ENCODE assay signal across 23 cellular contexts in genomic region chr6:155263373-155264063, GRCh38. TPM values are rescaled to one million over a fixed set of nuclear protein-coding genes. Genes with fewer than 3 reads are reported as not detected.
A peak's percentile ranks its signal among the peaks of the same experiment; 100 is the strongest.
DNase-seq lines count a peak whose midpoint lies in the region; ATAC-seq and TF ChIP-seq lines count a peak whose summit lies in the region.
"Had no signal": no experiment of that assay in that cellular context is flagged by ENCODE, and none has a peak within 500 bp of the region (broad histone marks: within the 10 kb centered on the region; RNA-seq: fewer than 3 reads in every experiment).

CLDN20 (plus strand) TSS chr6:155264013; CDS start chr6:155275720, 11,707 bp downstream.

- H3K27me3 Mint-ChIP-seq in brain, result no peaks in the 10 kb centered on the region
- no peaks in the 10 kb centered on the region for H3K27me3 Mint-ChIP-seq in endodermal cell (ENCODE audit: insufficient read depth)
- H3K27me3 Mint-ChIP-seq: activated CD4-positive, alpha-beta memory T cell treated with anti-CD3 and anti-CD28 coated beads for 36 hours; activated naive CD8-positive, alpha-beta T cell treated with anti-CD3 and anti-CD28 coated beads, Interleukin-2, amount 10 ng/mL, durations not matched to agents 7 days and 5 days; T-cell had no signal

- in situ Hi-C loops in transverse colon (cut with MboI; ENCODE audit: low pct_ligation_motif_present in 1 of 4, low pct_unique_long_range_greater_than_20kb in 1 of 4, low sequenced_read_pairs in 3 of 4), result loop anchor here in 1 of 4 donors (25.0 kb wide), 1 partner anchor 326 kb away; no protein-coding TSS in a partner anchor

- WGBS in transverse colon (ENCODE audit: low coverage in 1 of 2), 2 donors, result 90 to 91% methylated on average over 10 of the region's 10 CpGs
- 94 to 98% methylated on average over 8 to 10 of the region's 10 CpGs for WGBS in endodermal cell (ENCODE audit: insufficient coverage in 1 of 2, insufficient read length in 1 of 2), 2 experiments

- H3K4me3 Mint-ChIP-seq in brain (no peak within 1 kb of the TSS), endodermal cell (no peak within 1 kb of the TSS)
- H3K4me3 Mint-ChIP-seq: activated CD4-positive, alpha-beta memory T cell treated with anti-CD3 and anti-CD28 coated beads for 36 hours; activated naive CD8-positive, alpha-beta T cell treated with anti-CD3 and anti-CD28 coated beads, Interleukin-2, amount 10 ng/mL, durations not matched to agents 7 days and 5 days; activated T-cell treated with anti-CD3 and anti-CD28 coated beads, Interleukin-2, amount 50 U/mL, for 4 hours; T-cell had no signal

- DNase-seq in Right ventricle myocardium superior, result no peak
- no peak for DNase-seq in right atrium auricular region (ENCODE audit: low spot score)
- DNase-seq in left ventricle myocardium inferior, result no peak
- DNase-seq in transverse colon, result no peak
- no peak for DNase-seq in NCI-H774 (lab: John Stamatoyannopoulos, UW)
- no peak for DNase-seq in NCI-H128 (lab: John Stamatoyannopoulos, UW; ENCODE audit: unreplicated experiment)
- no peak for DNase-seq in endodermal cell
- DNase-seq: activated CD4-positive, alpha-beta memory T cell treated with anti-CD3 and anti-CD28 coated beads for 36 hours; activated naive CD8-positive, alpha-beta T cell treated with anti-CD3 and anti-CD28 coated beads, Interleukin-2, amount 10 ng/mL, durations not matched to agents 7 days and 5 days; activated T-cell treated with anti-CD3 and anti-CD28 coated beads, Interleukin-2, amount 50 U/mL, for 4 hours; DMS153; esophagus squamous epithelium; midbrain; NCI-H2029 treated with DMSO at 0.1 percent for 48 hours; NCI-H510A treated with DMSO at 0.1 percent for 48 hours; stimulated activated naive CD4-positive, alpha-beta T cell; T-cell; upper lobe of left lung had no signal

- H3K4me1 ChIP-seq in right atrium auricular region (no peaks in the 10 kb centered on the region), left ventricle myocardium inferior (peaks cover 36% of the 10 kb centered on the region), transverse colon (peaks cover 0 to 3% (median 0%) of the 10 kb centered on the region in 4 donors), endodermal cell (ENCODE audit: control insufficient read depth, insufficient read depth, low read length) (peaks cover 4% of the 10 kb centered on the region)

- intact Hi-C loops in Right ventricle myocardium superior (cut with DNase I), result no loop called here
- intact Hi-C loops in left ventricle myocardium inferior (cut with micrococcal nuclease), result no loop called here
- intact Hi-C loops in transverse colon (cut with DNase I; ENCODE audit: low total_unique reads), result no loop called here

- H3K9ac ChIP-seq in endodermal cell (ENCODE audit: extremely low read depth, low read length, poor library complexity, severe bottlenecking), result no peak within 1 kb of the TSS

- TF ChIP-seq EP300 in transverse colon (IDR thresholded peaks at IDR 0.05; ENCODE audit: low read depth), result no peak

- H3K27ac ChIP-seq in right atrium auricular region (no peak within 1 kb of the TSS), left ventricle myocardium inferior (replicated peaks) (peak within 1 kb of the TSS; percentile 25), transverse colon (peak within 1 kb of the TSS in 3 of 4 donors; percentile 9 to 45 (median 42)), endodermal cell (ENCODE audit: low read depth, low read length) (no peak within 1 kb of the TSS)
- H3K27ac ChIP-seq: upper lobe of left lung, VCaP had no signal

- H3K4me3 ChIP-seq in right atrium auricular region, result no peak within 1 kb of the TSS
- no peak within 1 kb of the TSS for H3K4me3 ChIP-seq in left ventricle myocardium inferior
- H3K4me3 ChIP-seq in transverse colon, result no peak within 1 kb of the TSS
- H3K4me3 ChIP-seq in endodermal cell (ENCODE audit: low read length), result no peak within 1 kb of the TSS
- H3K4me3 ChIP-seq: esophagus squamous epithelium, upper lobe of left lung had no signal

- no peaks in the 10 kb centered on the region for H3K9me3 Mint-ChIP-seq in brain
- peaks cover 14% of the 10 kb centered on the region for H3K9me3 Mint-ChIP-seq in endodermal cell
- H3K9me3 Mint-ChIP-seq: activated CD4-positive, alpha-beta memory T cell treated with anti-CD3 and anti-CD28 coated beads for 36 hours; activated naive CD8-positive, alpha-beta T cell treated with anti-CD3 and anti-CD28 coated beads, Interleukin-2, amount 10 ng/mL, durations not matched to agents 7 days and 5 days; activated T-cell treated with anti-CD3 and anti-CD28 coated beads, Interleukin-2, amount 50 U/mL, for 4 hours; T-cell had no signal

- H3K27ac Mint-ChIP-seq in brain, result peak within 1 kb of the TSS in 3 of 5 experiments; percentile 21 to 57 (median 52)
- H3K27ac Mint-ChIP-seq in endodermal cell, result no peak within 1 kb of the TSS
- H3K27ac Mint-ChIP-seq: activated CD4-positive, alpha-beta memory T cell treated with anti-CD3 and anti-CD28 coated beads for 36 hours; activated naive CD8-positive, alpha-beta T cell treated with anti-CD3 and anti-CD28 coated beads, Interleukin-2, amount 10 ng/mL, durations not matched to agents 7 days and 5 days had no signal

- H3K27me3 ChIP-seq in right atrium auricular region (no peaks in the 10 kb centered on the region), left ventricle myocardium inferior (ENCODE audit: low read depth) (no peaks in the 10 kb centered on the region), transverse colon (no peaks in the 10 kb centered on the region), endodermal cell (ENCODE audit: control insufficient read depth, insufficient read depth, low read length, poor library complexity, severe bottlenecking) (no peaks in the 10 kb centered on the region)
- H3K27me3 ChIP-seq: esophagus squamous epithelium, upper lobe of left lung had no signal

- TF ChIP-seq POLR2A in transverse colon (IDR thresholded peaks at IDR 0.05), result no peak

- ATAC-seq in Right ventricle myocardium superior (ENCODE audit: poor library complexity), result peak; percentile 59
- ATAC-seq: activated T-cell treated with anti-CD3 and anti-CD28 coated beads, Interleukin-2, amount 50 U/mL, for 4 hours; T-cell had no signal

- H3K36me3 Mint-ChIP-seq in brain (peaks cover 43% of the 10 kb centered on the region), endodermal cell (ENCODE audit: low read depth) (peaks cover 53% of the 10 kb centered on the region)

- no peaks in the 10 kb centered on the region for H3K9me3 ChIP-seq in right atrium auricular region
- H3K9me3 ChIP-seq in left ventricle myocardium inferior (replicated peaks), result no peaks in the 10 kb centered on the region
- H3K9me3 ChIP-seq in transverse colon, result no peaks in the 10 kb centered on the region
- H3K9me3 ChIP-seq in endodermal cell (ENCODE audit: control insufficient read depth, low read length), result peaks cover 9% of the 10 kb centered on the region
- H3K9me3 ChIP-seq: esophagus squamous epithelium, upper lobe of left lung had no signal

- peaks cover 16% of the 10 kb centered on the region for H3K36me3 ChIP-seq in right atrium auricular region
- peaks cover 15% of the 10 kb centered on the region for H3K36me3 ChIP-seq in left ventricle myocardium inferior
- peaks cover 0 to 10% (median 0%) of the 10 kb centered on the region in 4 donors for H3K36me3 ChIP-seq in transverse colon
- H3K36me3 ChIP-seq in endodermal cell (ENCODE audit: control insufficient read depth, insufficient read depth, low read length), result peaks cover 56% of the 10 kb centered on the region

- TF ChIP-seq CTCF in right atrium auricular region (IDR thresholded peaks at IDR 0.05) (no peak), brain (conservative IDR thresholded peaks at IDR 0.05) (no peak), left ventricle myocardium inferior (IDR thresholded peaks at IDR 0.05; ENCODE audit: borderline replicate concordance) (no peak), transverse colon (IDR thresholded peaks at IDR 0.05) (no peak), endodermal cell (conservative IDR thresholded peaks at IDR 0.05) (no peak)

- H3K4me1 Mint-ChIP-seq in brain (peaks cover 44% of the 10 kb centered on the region), endodermal cell (peaks cover 29% of the 10 kb centered on the region)

RNA-seq across cellular contexts. Expression of gene CLDN20, which starts in this region (rescaled TPM):
- total RNA-seq in Right ventricle myocardium superior, result not detected
- not detected for total RNA-seq in right atrium auricular region
- polyA plus RNA-seq in brain (ENCODE audit: insufficient read depth, low read depth, low replicate concordance), result not detected
- total RNA-seq in left ventricle myocardium inferior, result not detected
- not detected for total RNA-seq in transverse colon
- total RNA-seq in endodermal cell, result not detected
- not detected for polyA plus RNA-seq in endodermal cell (2013, experiment 1 of 2)
- not detected for polyA plus RNA-seq in endodermal cell (2013, experiment 2 of 2)
- total RNA-seq: A673; activated CD4-positive, alpha-beta memory T cell treated with anti-CD3 and anti-CD28 coated beads for 36 hours; activated naive CD8-positive, alpha-beta T cell treated with anti-CD3 and anti-CD28 coated beads, Interleukin-2, amount 10 ng/mL, durations not matched to agents 7 days and 5 days; activated T-cell treated with anti-CD3 and anti-CD28 coated beads, Interleukin-2, amount 50 U/mL, for 4 hours; bronchial epithelial cell; T-cell; upper lobe of left lung had no signal
- polyA plus RNA-seq: neural cell had no signal

Comparison
In these comparisons a context has a peak if more than half of its experiments do, and no peak if none do; other contexts are left out.
1. H3K27ac ChIP-seq: peak in left ventricle myocardium inferior (single experiment) and transverse colon (3 of 4); none in right atrium auricular region (0 of 2) and endodermal cell (single experiment).
2. Peak in ATAC-seq in Right ventricle myocardium superior; RNA of the gene not detected or under 1 TPM.